ENCODE assay signal across 8 cellular contexts in the genomic region with DNA sequence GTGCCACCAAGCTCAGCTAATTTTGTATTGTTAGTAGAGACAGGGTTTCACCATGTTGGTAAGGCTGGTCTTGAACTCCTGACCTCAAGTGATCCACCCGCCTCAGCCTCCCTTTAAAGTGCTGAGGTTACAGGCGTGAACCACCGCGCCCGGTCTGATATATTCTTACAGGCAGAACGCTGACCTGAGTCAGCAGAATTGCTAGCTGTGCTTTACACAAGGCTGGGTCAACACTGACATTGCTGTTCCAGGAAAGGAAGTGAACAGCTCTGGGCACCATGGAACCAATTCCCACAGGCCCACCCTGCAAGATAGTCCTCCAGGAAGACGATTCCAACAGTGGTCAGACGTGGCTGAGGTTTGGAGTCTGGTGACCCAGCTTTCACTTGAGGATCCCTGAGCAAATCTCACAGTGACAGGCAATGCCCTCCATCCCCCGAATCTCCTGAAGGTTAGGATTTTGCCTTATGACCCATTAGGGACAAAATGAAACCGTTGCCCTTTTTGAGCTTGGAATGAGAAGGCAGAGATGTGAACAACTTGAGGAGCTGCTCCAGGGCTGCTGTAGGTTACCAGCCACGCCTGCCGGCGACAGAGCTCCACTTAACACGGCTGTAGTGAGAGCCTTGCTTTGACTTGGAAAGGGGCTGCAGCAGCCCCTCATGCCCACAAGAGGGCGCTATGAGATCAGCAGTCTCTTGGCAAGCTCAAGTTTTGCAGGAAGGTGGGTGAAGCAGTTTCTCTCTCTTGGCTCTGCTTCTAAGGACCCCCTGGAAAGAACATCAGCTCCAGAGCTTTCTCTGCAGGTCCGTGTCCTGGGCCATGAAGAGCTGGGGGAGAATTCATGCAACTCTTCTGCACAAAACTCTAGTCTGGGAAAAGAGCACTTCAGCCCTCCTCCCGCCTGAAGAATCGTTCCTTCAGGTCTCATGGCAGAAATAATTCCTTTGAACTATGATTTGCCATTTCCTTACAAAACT.
DNase-seq lines count a peak whose midpoint lies in the region; ATAC-seq and TF ChIP-seq lines count a peak whose summit lies in the region.

No MANE protein-coding gene starts in this region.

- H3K4me3 ChIP-seq in WI38 (ENCODE audit: low read depth, low read length) (no peak overlapping the region), cardiac fibroblast (replicated peaks in 1 of 2; ENCODE audit: low read depth in 2 of 2, low read length in 2 of 2) (no peak overlapping the region)

- ATAC-seq in HG03045 (IDR thresholded peaks at IDR 0.05; ENCODE audit: unreplicated experiment): peak; percentile 70
- no peak for ATAC-seq in GM21367 (IDR thresholded peaks at IDR 0.05; ENCODE audit: unreplicated experiment)

- peak; percentile 74 for DNase-seq in Daoy (ENCODE audit: low read depth)
- peak; percentile 95 for DNase-seq in NCI-H2196 (lab: John Stamatoyannopoulos, UW; ENCODE audit: unreplicated experiment)
- DNase-seq in cardiac fibroblast (ENCODE audit: low read depth in 2 of 2): peak; percentile 91
- DNase-seq in islet precursor cell: peak; percentile 93
- peak; percentile 41 to 66 (median 44) for DNase-seq in stimulated activated CD4-positive, alpha-beta T cell treated with anti-CD3 and anti-CD28 coated beads, Interleukin-12 subunit alpha, Interleukin-12 subunit beta, amount 100 ng/mL, for 48 hours (ENCODE audit: low read depth in 2 of 3, low spot score in 1 of 3)

- peak; percentile 99 for TF ChIP-seq CTCF in WI38 (IDR thresholded peaks at IDR 0.05; ENCODE audit: low read depth, low read length)
- peak; percentile 100 for TF ChIP-seq CTCF in cardiac fibroblast (IDR thresholded peaks at IDR 0.05; ENCODE audit: low read depth, low read length)

Comparison
In these comparisons a context has a peak if more than half of its experiments do, and no peak if none do; other contexts are left out.
1. DNase-seq: peak in every context shown above with its lines; median percentile 95 in NCI-H2196; 93 in islet precursor cell; 91 in cardiac fibroblast; 74 in Daoy; 44 in stimulated activated CD4-positive, alpha-beta T cell treated with anti-CD3 and anti-CD28 coated beads, Interleukin-12 subunit alpha, Interleukin-12 subunit beta, amount 100 ng/mL, for 48 hours.